In the genomic region with DNA sequence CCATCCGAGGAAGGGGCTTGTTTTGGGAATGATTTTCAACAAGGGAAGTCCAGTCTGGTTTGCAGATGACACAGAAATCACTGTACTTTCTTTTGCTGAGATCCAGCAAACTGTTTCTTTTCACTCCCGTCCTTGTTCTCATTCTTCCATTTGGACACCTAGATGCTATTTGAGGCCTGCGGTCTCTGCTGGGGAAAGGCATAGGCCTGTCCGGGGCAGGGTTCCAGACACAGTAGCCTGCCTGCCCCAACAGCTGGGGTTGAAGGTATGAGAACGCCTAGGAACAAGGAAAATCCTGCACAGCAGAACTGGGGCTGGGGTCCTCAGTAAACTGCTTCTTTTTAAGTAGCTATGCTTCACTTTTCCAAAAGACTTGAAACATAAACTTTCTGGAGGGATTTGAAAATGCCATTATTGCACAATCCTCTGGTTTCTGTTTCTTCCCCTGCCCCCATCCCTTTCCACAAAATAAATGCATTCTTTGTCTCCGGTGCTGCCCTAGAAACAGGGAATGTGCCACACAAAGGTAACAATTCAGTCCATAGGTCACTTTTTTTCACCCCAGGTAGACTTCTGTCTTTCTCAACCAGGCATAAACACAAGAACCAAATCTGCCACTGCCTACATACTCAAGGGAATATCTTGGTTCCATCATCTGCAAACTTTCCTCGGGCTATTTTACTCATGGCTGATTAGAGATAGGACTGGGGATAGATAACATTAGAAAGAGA, we compare ENCODE assay signal across 8 cellular contexts.
DNase-seq lines count a peak whose midpoint lies in the region; ATAC-seq, FAIRE-seq and TF ChIP-seq lines count a peak whose summit lies in the region.

No MANE protein-coding gene starts in this region.

- H3K9me3 Mint-ChIP-seq in GM23338 (no peaks in the 10 kb centered on the region), astrocyte (ENCODE audit: unreplicated experiment) (no peaks in the 10 kb centered on the region)

- intact Hi-C loops in sciatic nerve (cut with DNase I) (no loop called here), testis (cut with DNase I; ENCODE audit: low total_unique reads) (no loop called here)

- no peaks in the 10 kb centered on the region for H3K27me3 Mint-ChIP-seq in GM23338 (ENCODE audit: insufficient read depth, low read depth, poor library complexity)
- H3K27me3 Mint-ChIP-seq in astrocyte (ENCODE audit: low read depth, unreplicated experiment) = no peaks in the 10 kb centered on the region

- H3K79me2 ChIP-seq in GM23338 (replicated peaks; ENCODE audit: insufficient read depth) = no peaks in the 10 kb centered on the region
- peaks cover 44% of the 10 kb centered on the region for H3K79me2 ChIP-seq in astrocyte (ENCODE audit: insufficient read depth, low read length)

- H3K36me3 Mint-ChIP-seq in GM23338 (ENCODE audit: low read depth) (no peaks in the 10 kb centered on the region), astrocyte (ENCODE audit: low read depth, unreplicated experiment) (peaks cover 2% of the 10 kb centered on the region)

- H3K9me2 ChIP-seq in GM23338 (ENCODE audit: insufficient read depth) = peaks cover 7% of the 10 kb centered on the region; the same call in 1 of the 2 replicates

- H3K4me2 ChIP-seq in GM23338 (no peak overlapping the region), astrocyte (ENCODE audit: low read length) (peak overlapping the region; percentile 54)

- H3K4me3 ChIP-seq in GM23338 = no peak overlapping the region
- H3K4me3 ChIP-seq in astrocyte (ENCODE audit: insufficient read depth, low read depth, low read length) = no peak overlapping the region
- H3K4me3 ChIP-seq in testis = no peak overlapping the region

- no peaks in the 10 kb centered on the region; the same call in 1 of the 2 replicates for H3F3A ChIP-seq in GM23338 (replicated peaks; ENCODE audit: low read depth)

- H3K27ac ChIP-seq in GM23338 (ENCODE audit: low read depth) (peak overlapping the region; percentile 3; the same call in 1 of the 2 replicates), astrocyte (ENCODE audit: low read depth, low read length) (peak overlapping the region; percentile 32), testis (no peak overlapping the region)

- H3K4me1 ChIP-seq in GM23338 (ENCODE audit: insufficient read depth) (peaks cover 15% of the 10 kb centered on the region), astrocyte (ENCODE audit: insufficient read depth, low read length) (peaks cover 32% of the 10 kb centered on the region), testis (peaks cover 12% of the 10 kb centered on the region)

- TF ChIP-seq CTCF in GM23338 (conservative IDR thresholded peaks at IDR 0.05; ENCODE audit: low read depth in 2 of 2) = no peak
- TF ChIP-seq CTCF in astrocyte (IDR thresholded peaks at IDR 0.05; ENCODE audit: insufficient read depth, low read depth, low read length) = no peak
- no peak for TF ChIP-seq CTCF in testis (IDR thresholded peaks at IDR 0.05)

- DNase-seq in GM23338 (ENCODE audit: low spot score) (no peak), astrocyte (ENCODE audit: low read depth) (no peak), iris pigment epithelial cell (ENCODE audit: low read depth) (peak; percentile 64), sciatic nerve (ENCODE audit: low spot score) (no peak), testis (no peak), NCI-H510A (lab: John Stamatoyannopoulos, UW) (no peak)

- no peak for TF ChIP-seq POLR2A in testis (IDR thresholded peaks at IDR 0.05)

- 54 to 59% methylated on average over 7 of the region's 7 CpGs for WGBS in testis, 2 donors

- peaks cover 29% of the 10 kb centered on the region for H3K4me1 Mint-ChIP-seq in GM23338
- peaks cover 58% of the 10 kb centered on the region for H3K4me1 Mint-ChIP-seq in astrocyte (ENCODE audit: low read depth, unreplicated experiment)

- H3K36me3 ChIP-seq in GM23338 (ENCODE audit: insufficient read depth) (no peaks in the 10 kb centered on the region), astrocyte (ENCODE audit: insufficient read depth, low read length) (no peaks in the 10 kb centered on the region), testis (ENCODE audit: low read depth, missing control alignments) (no peaks in the 10 kb centered on the region)

- H3K9me3 ChIP-seq in astrocyte (ENCODE audit: insufficient read depth, low read depth, low read length) (no peaks in the 10 kb centered on the region), testis (no peaks in the 10 kb centered on the region)

- H4K20me1 ChIP-seq in GM23338 (replicated peaks; ENCODE audit: insufficient read depth) (no peaks in the 10 kb centered on the region), astrocyte (ENCODE audit: insufficient read depth, low read length) (no peaks in the 10 kb centered on the region)

- H2AFZ ChIP-seq in GM23338 = peak overlapping the region; percentile 14; the same call in 1 of the 2 replicates
- no peak overlapping the region for H2AFZ ChIP-seq in astrocyte (ENCODE audit: low read depth, low read length)

- no peak for FAIRE-seq in astrocyte (lab: Jason Lieb, UNC)

- H3K27ac Mint-ChIP-seq in GM23338 (no peak overlapping the region; the same call in 1 of the 2 replicates), astrocyte (ENCODE audit: unreplicated experiment) (peak overlapping the region; percentile 26)

- H3K4me3 Mint-ChIP-seq in GM23338 = no peak overlapping the region
- no peak overlapping the region for H3K4me3 Mint-ChIP-seq in astrocyte (ENCODE audit: unreplicated experiment)

- no peak overlapping the region for H3K9ac ChIP-seq in astrocyte (ENCODE audit: low read length)

- ATAC-seq in GM23338 = no peak
- ATAC-seq in sciatic nerve = peak; percentile 76
- no peak for ATAC-seq in GM19452 (IDR thresholded peaks at IDR 0.05; ENCODE audit: unreplicated experiment)
- ATAC-seq in GM21619 (IDR thresholded peaks at IDR 0.05; ENCODE audit: unreplicated experiment) = no peak

- no peaks in the 10 kb centered on the region for H3K27me3 ChIP-seq in GM23338 (ENCODE audit: insufficient read depth)
- H3K27me3 ChIP-seq in astrocyte (ENCODE audit: insufficient read depth, low read length) = no peaks in the 10 kb centered on the region
- H3K27me3 ChIP-seq in testis = no peaks in the 10 kb centered on the region

TF ChIP-seq in GM23338, 12 proteins besides CTCF, POLR2A, EP300 and RAD21 (continues in another document):
- TF ChIP-seq POLR2AphosphoS5 (IDR thresholded peaks at IDR 0.05; ENCODE audit: low read depth) (no peak), ZNF331 (CRISPR knock-in tag; IDR thresholded peaks at IDR 0.05; ENCODE audit: low read depth) (no peak), NANOG (IDR thresholded peaks at IDR 0.05; ENCODE audit: borderline replicate concordance) (no peak), JUNB (IDR thresholded peaks at IDR 0.05; ENCODE audit: unreplicated experiment) (no peak), CREB1 (CRISPR knock-in tag; IDR thresholded peaks at IDR 0.05; ENCODE audit: low read depth) (no peak), ZNF462 (CRISPR knock-in tag; IDR thresholded peaks at IDR 0.05) (no peak)

Comparison
In these comparisons a context has a peak if more than half of its experiments do, and no peak if none do; other contexts are left out.
1. H3K27ac ChIP-seq: peak in GM23338 (single experiment) and astrocyte (single experiment); none in testis (0 of 2).